ENCODE assay signal across 23 cellular contexts in genomic region chr3:174216948-174217718, GRCh38.
DNase-seq lines count a peak whose midpoint lies in the region; ATAC-seq and TF ChIP-seq lines count a peak whose summit lies in the region.
"Had no signal": no experiment of that assay in that cellular context is flagged by ENCODE, and none has a peak within 500 bp of the region (broad histone marks: within the 10 kb centered on the region; RNA-seq: fewer than 3 reads in every experiment).

No MANE protein-coding gene starts in this region.

- H3K4me3 ChIP-seq in neural progenitor cell: no peak overlapping the region
- H3K4me3 ChIP-seq: MG63, SJCRH30 had no signal

- H3K27me3 Mint-ChIP-seq in activated naive CD8-positive, alpha-beta T cell treated with anti-CD3 and anti-CD28 coated beads, Interleukin-2, amount 10 ng/mL, durations not matched to agents 7 days and 5 days: no peaks in the 10 kb centered on the region
- no peaks in the 10 kb centered on the region for H3K27me3 Mint-ChIP-seq in activated naive CD8-positive, alpha-beta T cell treated with anti-CD3 and anti-CD28 coated beads, Interleukin-2, amount 50 U/mL, for 24 hours
- H3K27me3 Mint-ChIP-seq in WTC11 (ENCODE audit: low read depth) (no peaks in the 10 kb centered on the region), neural progenitor cell (ENCODE audit: insufficient read depth, low read depth) (peaks cover 2% of the 10 kb centered on the region)
- H3K27me3 Mint-ChIP-seq: IgD-negative memory B cell had no signal

- peak; percentile 52 for ATAC-seq in activated naive CD8-positive, alpha-beta T cell treated with anti-CD3 and anti-CD28 coated beads, Interleukin-2, amount 10 ng/mL, durations not matched to agents 7 days and 5 days (ENCODE audit: low read depth)
- no peak for ATAC-seq in activated naive CD8-positive, alpha-beta T cell treated with anti-CD3 and anti-CD28 coated beads, Interleukin-2, amount 50 U/mL, for 24 hours
- no peak for ATAC-seq in WTC11
- no peak for ATAC-seq in GM18519 (IDR thresholded peaks at IDR 0.05; ENCODE audit: low FRiP score, unreplicated experiment)

- no peaks in the 10 kb centered on the region for H3K79me2 ChIP-seq in neural progenitor cell (ENCODE audit: low read depth)

- no peaks in the 10 kb centered on the region for H4K20me1 ChIP-seq in neural progenitor cell (ENCODE audit: low read depth)

- H3K4me1 ChIP-seq in neural progenitor cell: peaks cover 2% of the 10 kb centered on the region
- H3K4me1 ChIP-seq: SJCRH30 had no signal

- TF ChIP-seq CTCF in WTC11 (IDR thresholded peaks at IDR 0.05): no peak
- no peak for TF ChIP-seq CTCF in neural progenitor cell (IDR thresholded peaks at IDR 0.05)

- no peak overlapping the region for H3K27ac ChIP-seq in neural progenitor cell
- H3K27ac ChIP-seq: SJCRH30 had no signal

- no peak overlapping the region for H3K4me3 Mint-ChIP-seq in activated naive CD8-positive, alpha-beta T cell treated with anti-CD3 and anti-CD28 coated beads, Interleukin-2, amount 10 ng/mL, durations not matched to agents 7 days and 5 days
- no peak overlapping the region for H3K4me3 Mint-ChIP-seq in activated naive CD8-positive, alpha-beta T cell treated with anti-CD3 and anti-CD28 coated beads, Interleukin-2, amount 50 U/mL, for 24 hours
- no peak overlapping the region for H3K4me3 Mint-ChIP-seq in WTC11
- H3K4me3 Mint-ChIP-seq in neural progenitor cell: no peak overlapping the region
- H3K4me3 Mint-ChIP-seq: CD8-positive, alpha-beta memory T cell; IgD-negative memory B cell had no signal

- POLR2A ChIA-PET in activated naive CD8-positive, alpha-beta T cell treated with anti-CD3 and anti-CD28 coated beads, Interleukin-2, amount 10 ng/mL, durations not matched to agents 7 days and 5 days (lab: Charles Lee): no interaction called here
- POLR2A ChIA-PET in WTC11 (lab: Charles Lee): no interaction called here

- DNase-seq in NCI-H2107 treated with DMSO at 0.1 percent for 48 hours (lab: John Stamatoyannopoulos, UW; ENCODE audit: unreplicated experiment): peak; percentile 45
- no peak for DNase-seq in NCI-H2107 (lab: John Stamatoyannopoulos, UW)
- no peak for DNase-seq in activated naive CD8-positive, alpha-beta T cell treated with anti-CD3 and anti-CD28 coated beads, Interleukin-2, amount 10 ng/mL, durations not matched to agents 7 days and 5 days
- no peak for DNase-seq in activated naive CD8-positive, alpha-beta T cell treated with anti-CD3 and anti-CD28 coated beads, Interleukin-2, amount 50 U/mL, for 24 hours
- DNase-seq in WTC11 (ENCODE audit: low spot score): no peak
- DNase-seq in neural progenitor cell (ENCODE audit: low spot score): no peak
- DNase-seq in NCI-H2081 (lab: John Stamatoyannopoulos, UW): no peak
- DNase-seq: 8988T, AML-193, C1 segment of cervical spinal cord, Calu3, DMS153, GDM1, MG63, NCI-H1092, NCI-H1436, NCI-H187 treated with DMSO at 0.1 percent for 48 hours, NCI-H2171 treated with DMSO at 0.1 percent for 48 hours, NCI-H526 treated with DMSO at 0.1 percent for 48 hours, SJCRH30 had no signal

- H3K27me3 ChIP-seq in neural progenitor cell: no peaks in the 10 kb centered on the region
- H3K27me3 ChIP-seq: MG63, SJCRH30 had no signal

- H3K9me3 ChIP-seq in neural progenitor cell (ENCODE audit: low read depth): no peaks in the 10 kb centered on the region
- H3K9me3 ChIP-seq: MG63, SJCRH30 had no signal

- H3K9me3 Mint-ChIP-seq in activated naive CD8-positive, alpha-beta T cell treated with anti-CD3 and anti-CD28 coated beads, Interleukin-2, amount 10 ng/mL, durations not matched to agents 7 days and 5 days: no peaks in the 10 kb centered on the region
- peaks cover 7% of the 10 kb centered on the region for H3K9me3 Mint-ChIP-seq in activated naive CD8-positive, alpha-beta T cell treated with anti-CD3 and anti-CD28 coated beads, Interleukin-2, amount 50 U/mL, for 24 hours
- H3K9me3 Mint-ChIP-seq in WTC11: peaks cover 7% of the 10 kb centered on the region
- no peaks in the 10 kb centered on the region for H3K9me3 Mint-ChIP-seq in neural progenitor cell

- no peaks in the 10 kb centered on the region for H3K36me3 Mint-ChIP-seq in activated naive CD8-positive, alpha-beta T cell treated with anti-CD3 and anti-CD28 coated beads, Interleukin-2, amount 10 ng/mL, durations not matched to agents 7 days and 5 days
- H3K36me3 Mint-ChIP-seq in activated naive CD8-positive, alpha-beta T cell treated with anti-CD3 and anti-CD28 coated beads, Interleukin-2, amount 50 U/mL, for 24 hours (ENCODE audit: low read depth): no peaks in the 10 kb centered on the region
- peaks cover 8% of the 10 kb centered on the region for H3K36me3 Mint-ChIP-seq in WTC11
- peaks cover 2% of the 10 kb centered on the region for H3K36me3 Mint-ChIP-seq in neural progenitor cell
- H3K36me3 Mint-ChIP-seq: CD8-positive, alpha-beta memory T cell; IgD-negative memory B cell had no signal

- no peak overlapping the region for H2AFZ ChIP-seq in neural progenitor cell (replicated peaks)

- CTCF ChIA-PET in WTC11 (lab: Charles Lee): no interaction called here

- H3K4me2 ChIP-seq in neural progenitor cell: no peak overlapping the region

- H3F3A ChIP-seq in neural progenitor cell (ENCODE audit: low read depth): no peaks in the 10 kb centered on the region

- no peak overlapping the region for H3K9ac ChIP-seq in neural progenitor cell

- H3K27ac Mint-ChIP-seq in activated naive CD8-positive, alpha-beta T cell treated with anti-CD3 and anti-CD28 coated beads, Interleukin-2, amount 10 ng/mL, durations not matched to agents 7 days and 5 days: no peak overlapping the region
- H3K27ac Mint-ChIP-seq in activated naive CD8-positive, alpha-beta T cell treated with anti-CD3 and anti-CD28 coated beads, Interleukin-2, amount 50 U/mL, for 24 hours: no peak overlapping the region
- H3K27ac Mint-ChIP-seq in WTC11 (peak overlapping the region; percentile 50), neural progenitor cell (peak overlapping the region; percentile 14)
- H3K27ac Mint-ChIP-seq: IgD-negative memory B cell had no signal

- no peaks in the 10 kb centered on the region for H3K36me3 ChIP-seq in neural progenitor cell
- H3K36me3 ChIP-seq: MG63, SJCRH30 had no signal

- H3K4me1 Mint-ChIP-seq in activated naive CD8-positive, alpha-beta T cell treated with anti-CD3 and anti-CD28 coated beads, Interleukin-2, amount 10 ng/mL, durations not matched to agents 7 days and 5 days: peaks cover 8% of the 10 kb centered on the region
- H3K4me1 Mint-ChIP-seq in activated naive CD8-positive, alpha-beta T cell treated with anti-CD3 and anti-CD28 coated beads, Interleukin-2, amount 50 U/mL, for 24 hours: peaks cover 10% of the 10 kb centered on the region
- H3K4me1 Mint-ChIP-seq in WTC11 (peaks cover 38% of the 10 kb centered on the region), neural progenitor cell (peaks cover 14% of the 10 kb centered on the region)
- H3K4me1 Mint-ChIP-seq: IgD-negative memory B cell had no signal

TF ChIP-seq in WTC11, 78 proteins besides CTCF, POLR2A, EP300 and RAD21:
- TF ChIP-seq HMGA2 (CRISPR knock-in tag; IDR thresholded peaks at IDR 0.05) (no peak), EMX1 (CRISPR knock-in tag; IDR thresholded peaks at IDR 0.05) (no peak)

Comparison
In these comparisons a context has a peak if more than half of its experiments do, and no peak if none do; other contexts are left out.
1. H3K27ac Mint-ChIP-seq: peak in WTC11 (single experiment) and neural progenitor cell (single experiment); none in activated naive CD8-positive, alpha-beta T cell treated with anti-CD3 and anti-CD28 coated beads, Interleukin-2, amount 10 ng/mL, durations not matched to agents 7 days and 5 days (single experiment) and activated naive CD8-positive, alpha-beta T cell treated with anti-CD3 and anti-CD28 coated beads, Interleukin-2, amount 50 U/mL, for 24 hours (single experiment).